Comparison of ENCODE assay signal across 22 cellular contexts in genomic region chr11:94788396-94788795, GRCh38. TPM values are rescaled to one million over a fixed set of nuclear protein-coding genes. Genes with fewer than 3 reads are reported as not detected.
DNase-seq lines count a peak whose midpoint lies in the region; ATAC-seq and TF ChIP-seq lines count a peak whose summit lies in the region.
"Had no signal": no experiment of that assay in that cellular context is flagged by ENCODE, and none has a peak within 500 bp of the region (broad histone marks: within the 10 kb centered on the region; RNA-seq: fewer than 3 reads in every experiment).

No MANE protein-coding gene starts in this region.

- H3K9me3 Mint-ChIP-seq in Caco-2 (ENCODE audit: unreplicated experiment): no peaks in the 10 kb centered on the region
- H3K9me3 Mint-ChIP-seq: nephron had no signal

- no TSS peak for BruUV-seq in Caco-2 (replicated peaks; lab: Mats Ljungman, UMichigan)

- WGBS in esophagus muscularis mucosa: 39% methylated on average over 5 of the region's 5 CpGs

- POLR2A ChIA-PET in Caco-2 (lab: Charles Lee): no interaction called here

- H3K4me3 ChIP-seq in Caco-2 (ENCODE audit: low read depth, low read length) (no peak overlapping the region), NB4 (ENCODE audit: low read depth, low read length) (no peak overlapping the region), esophagus muscularis mucosa (peak overlapping the region in 1 of 4 donors; percentile 9), osteoblast (ENCODE audit: insufficient read depth, low read length) (no peak overlapping the region), SJCRH30 (no peak overlapping the region)
- H3K4me3 ChIP-seq: ascending aorta, HAP-1, lower lobe of right lung had no signal

- TF ChIP-seq CTCF in Caco-2 (IDR thresholded peaks at IDR 0.05; ENCODE audit: insufficient read depth in 1 of 2, low read depth in 1 of 2, low read length in 1 of 2, severe bottlenecking in 1 of 2, unreplicated experiment in 1 of 2): no peak
- TF ChIP-seq CTCF in NB4 (IDR thresholded peaks at IDR 0.05; ENCODE audit: low read depth, low read length): no peak
- no peak for TF ChIP-seq CTCF in esophagus muscularis mucosa (IDR thresholded peaks at IDR 0.05)
- no peak for TF ChIP-seq CTCF in osteoblast (IDR thresholded peaks at IDR 0.05; ENCODE audit: extremely low read depth, low read depth, low read length)

- H3K4me1 Mint-ChIP-seq in Caco-2 (ENCODE audit: low read depth, unreplicated experiment): peaks cover 21% of the 10 kb centered on the region
- H3K4me1 Mint-ChIP-seq: activated CD4-positive, alpha-beta T cell treated with anti-CD3 and anti-CD28 coated beads for 36 hours; CD4-positive, CD25-positive, alpha-beta regulatory T cell had no signal

- H3K36me3 ChIP-seq in Caco-2 (ENCODE audit: control insufficient read depth, insufficient read depth, low read length) (no peaks in the 10 kb centered on the region; the same call in 1 of the 2 replicates), esophagus muscularis mucosa (no peaks in the 10 kb centered on the region), osteoblast (ENCODE audit: insufficient read depth, low read length) (no peaks in the 10 kb centered on the region), SJCRH30 (no peaks in the 10 kb centered on the region)
- H3K36me3 ChIP-seq: ascending aorta, HAP-1, lower lobe of right lung had no signal

- peak overlapping the region; percentile 43 for H3K4me2 ChIP-seq in osteoblast (ENCODE audit: insufficient read depth, low read length)

- H3K9me3 ChIP-seq in Caco-2 (no peaks in the 10 kb centered on the region), esophagus muscularis mucosa (no peaks in the 10 kb centered on the region), osteoblast (ENCODE audit: low read depth, low read length) (no peaks in the 10 kb centered on the region), SJCRH30 (replicated peaks) (0 out of 2 replicates have a peak, but pooled peaks cover 3% of the 10 kb centered on the region)
- H3K9me3 ChIP-seq: ascending aorta, HAP-1, lower lobe of right lung had no signal

- no peak overlapping the region for H2AFZ ChIP-seq in osteoblast (ENCODE audit: low read length)

- TF ChIP-seq EP300 in esophagus muscularis mucosa (IDR thresholded peaks at IDR 0.05): no peak

- DNase-seq in Caco-2 (no peak), NB4 (ENCODE audit: low read depth) (peak; percentile 21), esophagus muscularis mucosa (ENCODE audit: extremely low spot score) (no peak), osteoblast (ENCODE audit: insufficient read length, low spot score, missing footprints) (no peak), NCI-H128 (lab: John Stamatoyannopoulos, UW; ENCODE audit: unreplicated experiment) (no peak), SJCRH30 (no peak)
- DNase-seq: ACHN; activated CD4-positive, alpha-beta T cell treated with anti-CD3 and anti-CD28 coated beads for 36 hours; activated naive CD4-positive, alpha-beta T cell treated with Interleukin-2 at 50 U/mL for 16 hours; CD4-positive, CD25-positive, alpha-beta regulatory T cell; DMS79; lower lobe of right lung; NCI-H524; stimulated activated CD4-positive, alpha-beta T cell treated with anti-CD3 and anti-CD28 coated beads, Interleukin-15, amount 100 ng/mL, for 24 hours; stimulated activated naive CD4-positive, alpha-beta T cell treated with Interleukin-2 at 50 U/mL for 16 hours; T-helper 9 cell had no signal

- no peaks in the 10 kb centered on the region for H3K36me3 Mint-ChIP-seq in Caco-2 (ENCODE audit: insufficient read depth, unreplicated experiment)
- H3K36me3 Mint-ChIP-seq: CD4-positive, CD25-positive, alpha-beta regulatory T cell had no signal

- peak overlapping the region; percentile 1 for H3K4me3 Mint-ChIP-seq in Caco-2 (ENCODE audit: unreplicated experiment)
- H3K4me3 Mint-ChIP-seq: activated CD4-positive, alpha-beta T cell treated with anti-CD3 and anti-CD28 coated beads for 36 hours; CD4-positive, CD25-positive, alpha-beta regulatory T cell; nephron had no signal

- no peak for ATAC-seq in HG02870 (IDR thresholded peaks at IDR 0.05; ENCODE audit: unreplicated experiment)
- no peak for ATAC-seq in GM18907 (IDR thresholded peaks at IDR 0.05; ENCODE audit: unreplicated experiment)
- ATAC-seq: activated CD4-positive, alpha-beta T cell treated with anti-CD3 and anti-CD28 coated beads for 36 hours; lower lobe of right lung had no signal

- no peaks in the 10 kb centered on the region for H4K20me1 ChIP-seq in osteoblast (ENCODE audit: insufficient read depth, low read length)

- TF ChIP-seq POLR2A in NB4 (IDR thresholded peaks at IDR 0.05; ENCODE audit: extremely low read depth, insufficient read length) (no peak), esophagus muscularis mucosa (IDR thresholded peaks at IDR 0.05; ENCODE audit: low read depth) (no peak)

- CTCF ChIA-PET in Caco-2 (lab: Charles Lee): interaction anchor here (1.0 to 1.3 kb wide), 3 partner anchors 109 to 180 kb away, joined by 3 to 6 read pairs (median 3); no protein-coding TSS in a partner anchor

- H3K27ac ChIP-seq in esophagus muscularis mucosa (replicated peaks in 1 of 4) (peak overlapping the region; percentile 53 to 67 (median 60)), osteoblast (ENCODE audit: low read depth, low read length) (peak overlapping the region; percentile 9), SJCRH30 (no peak overlapping the region)
- H3K27ac ChIP-seq: ascending aorta had no signal

- no peaks in the 10 kb centered on the region for H3K27me3 Mint-ChIP-seq in Caco-2 (ENCODE audit: insufficient read depth, unreplicated experiment)
- H3K27me3 Mint-ChIP-seq: progenitor cell of endocrine pancreas had no signal

- peaks cover 88% of the 10 kb centered on the region for H3K79me2 ChIP-seq in osteoblast (ENCODE audit: insufficient read depth, low read length)

- H3K4me1 ChIP-seq in Caco-2: peaks cover 59% of the 10 kb centered on the region
- peaks cover 49 to 96% (median 94%) of the 10 kb centered on the region in 4 donors for H3K4me1 ChIP-seq in esophagus muscularis mucosa
- H3K4me1 ChIP-seq in osteoblast (ENCODE audit: insufficient read depth, low read length): peaks cover 61% of the 10 kb centered on the region
- peaks cover 19% of the 10 kb centered on the region for H3K4me1 ChIP-seq in SJCRH30

- intact Hi-C loops in Caco-2 (cut with micrococcal nuclease; ENCODE audit: unreplicated experiment) (no loop called here), esophagus muscularis mucosa (cut with DNase I) (no loop called here)

- H3K27me3 ChIP-seq in Caco-2 (replicated peaks; ENCODE audit: control insufficient read depth, insufficient read depth, low read length) (no peaks in the 10 kb centered on the region), esophagus muscularis mucosa (no peaks in the 10 kb centered on the region), osteoblast (ENCODE audit: insufficient read depth, low read length) (no peaks in the 10 kb centered on the region), SJCRH30 (no peaks in the 10 kb centered on the region)
- H3K27me3 ChIP-seq: ascending aorta had no signal

- peak overlapping the region; percentile 29 for H3K27ac Mint-ChIP-seq in Caco-2 (ENCODE audit: unreplicated experiment)
- H3K27ac Mint-ChIP-seq: activated CD4-positive, alpha-beta T cell treated with anti-CD3 and anti-CD28 coated beads for 36 hours; CD4-positive, CD25-positive, alpha-beta regulatory T cell; nephron had no signal

RNA-seq across cellular contexts. Expression of gene AMOTL1, which starts 20.2 kb away (rescaled TPM):
- total RNA-seq in Caco-2 (2022) (60.8 and 64.6 TPM in 2 replicates), esophagus muscularis mucosa (100 to 1,000 TPM; 172 to 259 (median 182) TPM), osteoblast (53.6 and 54.2 TPM in 2 replicates)
- total RNA-seq in SJCRH30 (2014; rRNA removed; shearing (Covaris generic)): 52.5 and 57.4 TPM in 2 replicates
